ENCODE assay signal across 9 cellular contexts in the genomic region with DNA sequence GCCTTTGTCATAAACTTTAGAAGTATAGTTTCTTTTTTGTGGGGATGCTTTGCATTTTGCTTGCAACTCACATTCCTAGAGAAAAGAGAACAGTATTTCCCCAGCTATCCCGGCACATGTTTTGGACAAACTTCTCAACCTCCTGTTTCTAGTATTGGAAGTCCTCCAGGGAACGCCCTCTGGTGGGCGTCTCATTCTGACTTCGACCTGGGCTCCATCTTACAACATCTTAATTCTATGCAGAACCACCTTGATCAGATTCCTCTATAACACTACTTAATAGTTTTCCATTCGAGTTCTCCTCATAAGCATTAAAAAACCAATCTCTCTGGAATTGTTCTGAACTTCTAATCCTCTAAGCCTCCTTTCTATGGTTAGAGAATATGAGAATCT.
DNase-seq lines count a peak whose midpoint lies in the region; ATAC-seq and TF ChIP-seq lines count a peak whose summit lies in the region.
"Had no signal": no experiment of that assay in that cellular context is flagged by ENCODE, and none has a peak within 500 bp of the region (broad histone marks: within the 10 kb centered on the region; RNA-seq: fewer than 3 reads in every experiment).

No MANE protein-coding gene starts in this region.

- CTCF ChIA-PET in IMR-90 (lab: Yijun Ruan, JAX): interaction anchor here (1.0 kb wide), 2 partner anchors 9 to 10 kb away, joined by 3 read pairs; no protein-coding TSS in a partner anchor

- no peaks in the 10 kb centered on the region for H3K9me1 ChIP-seq in IMR-90 (ENCODE audit: insufficient read depth, low read length)

- H3K79me1 ChIP-seq in IMR-90 (ENCODE audit: low read depth in 1 of 2, low read length in 2 of 2): no peaks in the 10 kb centered on the region

- H3K27me3 ChIP-seq in IMR-90 (ENCODE audit: control insufficient read depth, insufficient read depth, low read length): peaks cover 2% of the 10 kb centered on the region; the same call in 1 of the 2 replicates
- peaks cover 0 to 6% (median 0%) of the 10 kb centered on the region in 4 donors for H3K27me3 ChIP-seq in liver (ENCODE audit: control insufficient read depth in 4 of 4, insufficient read depth in 4 of 4, low read length in 3 of 4)
- H3K27me3 ChIP-seq in prostate gland (replicated peaks; ENCODE audit: insufficient read depth): no peaks in the 10 kb centered on the region
- H3K27me3 ChIP-seq: left lung had no signal

- POLR2A ChIA-PET in IMR-90 (lab: Charles Lee; ENCODE audit: unreplicated experiment): no interaction called here

- H2AFZ ChIP-seq in IMR-90 (replicated peaks; ENCODE audit: low read length, poor library complexity): no peak overlapping the region

- no peak overlapping the region for H3K27ac ChIP-seq in IMR-90 (ENCODE audit: insufficient read depth, low read length)
- no peak overlapping the region for H3K27ac ChIP-seq in liver (ENCODE audit: low read depth in 1 of 2, low read length in 2 of 2)
- no peak overlapping the region for H3K27ac ChIP-seq in prostate gland
- H3K27ac ChIP-seq: left lung had no signal

- H4K91ac ChIP-seq in IMR-90 (ENCODE audit: insufficient read depth, low read depth, low read length): no peak overlapping the region

- WGBS in IMR-90 (ENCODE audit: extremely low coverage in 2 of 2, insufficient read length in 1 of 2), 2 experiments: 80% methylated on average over 2 of the region's 5 CpGs; no CpG with 5 or more reads in 1 of the 2 experiments
- 43% methylated on average over 5 of the region's 5 CpGs for WGBS in liver
- 57% methylated on average over 5 of the region's 5 CpGs for WGBS in prostate gland

- no peak overlapping the region for H3K56ac ChIP-seq in IMR-90 (ENCODE audit: extremely low read depth, insufficient read depth, low read length)

- no peak overlapping the region for H3K23ac ChIP-seq in IMR-90 (ENCODE audit: low read depth, low read length)

- dilution Hi-C loops in IMR-90 (cut with HindIII; ENCODE audit: low sequenced_read_pairs, unreplicated experiment): no loop called here

- no peak overlapping the region for H2BK120ac ChIP-seq in IMR-90 (ENCODE audit: low read depth, low read length)

- H3K9ac ChIP-seq in IMR-90 (ENCODE audit: low read depth, low read length): no peak overlapping the region
- H3K9ac ChIP-seq in liver (ENCODE audit: low read depth in 1 of 2, low read length in 2 of 2): no peak overlapping the region

- H2AK9ac ChIP-seq in IMR-90 (replicated peaks; ENCODE audit: low read depth, low read length, poor library complexity): no peak overlapping the region

- H3K36me3 ChIP-seq in IMR-90 (ENCODE audit: control insufficient read depth, insufficient read depth, low read length) (no peaks in the 10 kb centered on the region), liver (ENCODE audit: control insufficient read depth in 4 of 4, insufficient read depth in 3 of 4, low read depth in 1 of 4, low read length in 3 of 4) (no peaks in the 10 kb centered on the region), prostate gland (no peaks in the 10 kb centered on the region)
- H3K36me3 ChIP-seq: left lung had no signal

- H3K4me1 ChIP-seq in IMR-90 (ENCODE audit: control insufficient read depth, insufficient read depth, low read length): no peaks in the 10 kb centered on the region
- H3K4me1 ChIP-seq in liver (ENCODE audit: control insufficient read depth in 4 of 4, insufficient read depth in 4 of 4, low read length in 3 of 4): no peaks in the 10 kb centered on the region
- no peaks in the 10 kb centered on the region for H3K4me1 ChIP-seq in prostate gland (replicated peaks)
- H3K4me1 ChIP-seq: left lung had no signal

- H3K18ac ChIP-seq in IMR-90 (ENCODE audit: low read depth, low read length): no peak overlapping the region

- no peak overlapping the region for H4K5ac ChIP-seq in IMR-90 (ENCODE audit: low read depth, low read length)

- H3K4me3 ChIP-seq in IMR-90 (ENCODE audit: insufficient read depth, low read depth, low read length) (no peak overlapping the region), liver (ENCODE audit: low read depth in 1 of 3, low read length in 3 of 3) (no peak overlapping the region), prostate gland (no peak overlapping the region)
- H3K4me3 ChIP-seq: left lung had no signal

- H3K14ac ChIP-seq in IMR-90 (replicated peaks; ENCODE audit: low read depth, low read length): no peak overlapping the region

- no peak for TF ChIP-seq POLR2A in IMR-90 (IDR thresholded peaks at IDR 0.05; ENCODE audit: low read depth, low read length)
- TF ChIP-seq POLR2A in prostate gland (IDR thresholded peaks at IDR 0.05): no peak

- H2BK15ac ChIP-seq in IMR-90 (ENCODE audit: low read depth, low read length): no peak overlapping the region

- DNase-seq in ELR (ENCODE audit: low read depth): peak; percentile 38
- no peak for DNase-seq in IMR-90
- peak; percentile 16 for DNase-seq in amniotic epithelial cell (ENCODE audit: low read depth)
- no peak for DNase-seq in prostate gland (ENCODE audit: low spot score)
- DNase-seq in kidney glomerular epithelial cell (lab: John Stamatoyannopoulos, UW): no peak
- no peak for DNase-seq in SW 1271 (lab: John Stamatoyannopoulos, UW)
- DNase-seq: activated naive CD8-positive, alpha-beta T cell treated with anti-CD3 and anti-CD28 coated beads, Interleukin-2, amount 10 ng/mL, durations not matched to agents 7 days and 5 days; left lung had no signal

- no peak overlapping the region for H3K4me2 ChIP-seq in IMR-90 (ENCODE audit: low read depth, low read length)

- no peak overlapping the region for H2BK5ac ChIP-seq in IMR-90 (ENCODE audit: low read depth, low read length, poor library complexity, severe bottlenecking)

- no peaks in the 10 kb centered on the region for H4K20me1 ChIP-seq in IMR-90 (ENCODE audit: insufficient read depth, low read length)

- no peak overlapping the region for H4K8ac ChIP-seq in IMR-90 (ENCODE audit: low read depth in 2 of 2, low read length in 2 of 2)

- in situ Hi-C loops in IMR-90 (cut with MboI; ENCODE audit: low sequenced_read_pairs): no loop called here

- H3K9me3 ChIP-seq in IMR-90 (ENCODE audit: control insufficient read depth, insufficient read depth, low read length) (no peaks in the 10 kb centered on the region), liver (ENCODE audit: control insufficient read depth in 4 of 4, low read length in 3 of 4) (no peaks in the 10 kb centered on the region), prostate gland (no peaks in the 10 kb centered on the region)

- TF ChIP-seq CTCF in IMR-90 (conservative IDR thresholded peaks at IDR 0.05; ENCODE audit: low read depth, low read length) (0 out of 2 replicates have a peak, but pooled peaks have one; percentile 11), liver (IDR thresholded peaks at IDR 0.05; ENCODE audit: low read depth, low read length, missing input control) (peak; percentile 16), prostate gland (IDR thresholded peaks at IDR 0.05) (no peak)

- ATAC-seq in IMR-90 (ENCODE audit: low read depth): no peak
- ATAC-seq: left lung had no signal

- intact Hi-C loops in IMR-90 (cut with micrococcal nuclease): no loop called here
- intact Hi-C loops in prostate gland (cut with DNase I): no loop called here

- H3K4ac ChIP-seq in IMR-90 (ENCODE audit: low read depth, low read length): no peak overlapping the region

- TF ChIP-seq RAD21 in IMR-90 (IDR thresholded peaks at IDR 0.05; ENCODE audit: low read length) (no peak), liver (IDR thresholded peaks at IDR 0.05) (peak; percentile 9 to 33)

- no peak overlapping the region for H2BK20ac ChIP-seq in IMR-90 (ENCODE audit: low read depth, low read length)

- BruUV-seq in IMR-90 (replicated peaks; lab: Mats Ljungman, UMichigan): no TSS peak

- H2AK5ac ChIP-seq in IMR-90 (ENCODE audit: low read depth, low read length): no peak overlapping the region

TF ChIP-seq in IMR-90, 13 proteins besides CTCF, POLR2A, EP300 and RAD21 (continues in another document):
- TF ChIP-seq MXI1 (IDR thresholded peaks at IDR 0.05; ENCODE audit: borderline replicate concordance, low read depth, low read length): no peak
- TF ChIP-seq MAZ (IDR thresholded peaks at IDR 0.05; ENCODE audit: borderline replicate concordance, low read depth, low read length): no peak
- TF ChIP-seq RFX5 (IDR thresholded peaks at IDR 0.05; ENCODE audit: low read depth, low read length): no peak
- TF ChIP-seq, protein P1, sequence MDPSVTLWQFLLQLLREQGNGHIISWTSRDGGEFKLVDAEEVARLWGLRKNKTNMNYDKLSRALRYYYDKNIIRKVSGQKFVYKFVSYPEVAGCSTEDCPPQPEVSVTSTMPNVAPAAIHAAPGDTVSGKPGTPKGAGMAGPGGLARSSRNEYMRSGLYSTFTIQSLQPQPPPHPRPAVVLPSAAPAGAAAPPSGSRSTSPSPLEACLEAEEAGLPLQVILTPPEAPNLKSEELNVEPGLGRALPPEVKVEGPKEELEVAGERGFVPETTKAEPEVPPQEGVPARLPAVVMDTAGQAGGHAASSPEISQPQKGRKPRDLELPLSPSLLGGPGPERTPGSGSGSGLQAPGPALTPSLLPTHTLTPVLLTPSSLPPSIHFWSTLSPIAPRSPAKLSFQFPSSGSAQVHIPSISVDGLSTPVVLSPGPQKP (IDR thresholded peaks at IDR 0.05; ENCODE audit: borderline replicate concordance, low read depth, low read length): no peak
- no peak for TF ChIP-seq CHD1 (IDR thresholded peaks at IDR 0.05; ENCODE audit: low read depth, low read length)
- no peak for TF ChIP-seq SMC3 (IDR thresholded peaks at IDR 0.05; ENCODE audit: low read depth, low read length)
- TF ChIP-seq NFE2L2 (IDR thresholded peaks at IDR 0.05; ENCODE audit: low read depth, low read length): no peak

TF ChIP-seq in liver, 16 proteins besides CTCF, POLR2A, EP300 and RAD21 (continues in another document):
- no peak for TF ChIP-seq FOXA2 (IDR thresholded peaks at IDR 0.05)

Comparison
In these comparisons a context has a peak if more than half of its experiments do, and no peak if none do; other contexts are left out.
1. DNase-seq: peak in ELR (single experiment) and amniotic epithelial cell (single experiment); none in IMR-90 (single experiment), prostate gland (single experiment), kidney glomerular epithelial cell (single experiment) and SW 1271 (0 of 2).
2. CTCF ChIP-seq: peak in IMR-90 (single experiment) and liver (single experiment); none in prostate gland (0 of 4).